11 cellular contexts compared by ENCODE assay signal in the genomic region with DNA sequence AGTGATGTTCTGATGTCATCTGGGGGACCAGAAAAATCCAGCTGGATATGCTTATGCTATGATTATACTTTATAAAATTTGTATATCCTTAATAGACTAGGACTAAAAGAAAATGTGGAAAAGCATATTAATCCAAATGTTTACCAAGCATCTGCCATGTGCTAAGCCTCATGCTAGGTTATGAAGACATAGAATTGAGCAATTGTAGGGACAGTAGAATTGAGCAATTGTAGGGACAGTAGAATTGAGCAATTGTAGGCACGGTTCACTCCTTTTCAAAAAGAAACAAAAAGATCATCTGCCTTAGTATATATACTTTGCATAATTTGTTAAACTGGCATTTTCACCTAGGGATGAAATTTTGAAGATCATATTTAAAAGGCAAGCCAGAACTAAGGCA. TPM values are rescaled to one million over a fixed set of nuclear protein-coding genes. Genes with fewer than 3 reads are reported as not detected.
A peak's percentile ranks its signal among the peaks of the same experiment; 100 is the strongest.
DNase-seq lines count a peak whose midpoint lies in the region; ATAC-seq and TF ChIP-seq lines count a peak whose summit lies in the region.
"Had no signal": no experiment of that assay in that cellular context is flagged by ENCODE, and none has a peak within 500 bp of the region (broad histone marks: within the 10 kb centered on the region; RNA-seq: fewer than 3 reads in every experiment).

No MANE protein-coding gene starts in this region.

- TF ChIP-seq POLR2A in HCT116 (IDR thresholded peaks at IDR 0.05; ENCODE audit: borderline replicate concordance, extremely low read depth, insufficient read depth, insufficient read length) = no peak

- peaks cover 20 to 34% of the 10 kb centered on the region in 2 experiments for H3K4me1 ChIP-seq in HCT116 (ENCODE audit: control insufficient read depth in 1 of 2, insufficient read depth in 2 of 2, low read length in 2 of 2)
- H3K4me1 ChIP-seq: SJCRH30 had no signal

- POLR2A ChIA-PET in HCT116 (lab: Charles Lee) = no interaction called here

- H3K79me2 ChIP-seq in HCT116 (ENCODE audit: insufficient read depth, low read length) = no peaks in the 10 kb centered on the region

- H3K9me3 ChIP-seq in HCT116 (ENCODE audit: control insufficient read depth in 1 of 2, insufficient read depth in 1 of 2, low read depth in 1 of 2, low read length in 2 of 2) = no peaks in the 10 kb centered on the region
- H3K9me3 ChIP-seq: SJCRH30 had no signal

- no peak for TF ChIP-seq RAD21 in HCT116 (IDR thresholded peaks at IDR 0.05; ENCODE audit: low read depth)

- TF ChIP-seq CTCF in HCT116 (IDR thresholded peaks at IDR 0.05 in 2 of 3, conservative IDR thresholded peaks at IDR 0.05 in 1 of 3; ENCODE audit: borderline replicate concordance in 1 of 3, insufficient read depth in 1 of 3, low read depth in 2 of 3, low read length in 2 of 3) = no peak

- no peak overlapping the region for H3K4me3 ChIP-seq in HCT116 (replicated peaks in 1 of 2; ENCODE audit: low read depth in 1 of 2, low read length in 2 of 2)
- H3K4me3 ChIP-seq: SJCRH30 had no signal

- BruUV-seq in HCT116 (replicated peaks; lab: Mats Ljungman, UMichigan) = no TSS peak

- CTCF ChIA-PET in HCT116 (lab: Charles Lee) = interaction anchor here (1.8 kb wide), 1 partner anchor 10 kb away, joined by 4 read pairs; no protein-coding TSS in a partner anchor

- no peaks in the 10 kb centered on the region for H3K27me3 ChIP-seq in HCT116 (ENCODE audit: insufficient read depth, low read length)
- H3K27me3 ChIP-seq: SJCRH30 had no signal

- H2AFZ ChIP-seq in HCT116 (ENCODE audit: low read depth, low read length, poor library complexity, severe bottlenecking) = no peak overlapping the region

- intact Hi-C loops in HCT116 (cut with micrococcal nuclease) = loop anchor here (5.0 kb wide), 1 partner anchor 488 kb away; no protein-coding TSS in a partner anchor

- in situ Hi-C loops in SK-MEL-5 (cut with HindIII; ENCODE audit: low pct_unique_long_range_greater_than_20kb, low sequenced_read_pairs) = no loop called here

- H3K9me2 ChIP-seq in HCT116 (ENCODE audit: insufficient read depth) = no peaks in the 10 kb centered on the region

- no peak overlapping the region for H3K9ac ChIP-seq in HCT116 (ENCODE audit: low read length)

- no peak for ATAC-seq in HCT116
- no peak for ATAC-seq in HG02571 (IDR thresholded peaks at IDR 0.05; ENCODE audit: unreplicated experiment)
- no peak for ATAC-seq in HG03025 (IDR thresholded peaks at IDR 0.05; ENCODE audit: low FRiP score, unreplicated experiment)
- no peak for ATAC-seq in GM18861 (IDR thresholded peaks at IDR 0.05; ENCODE audit: unreplicated experiment)
- ATAC-seq: activated T-helper 17 cell treated with anti-CD3 and anti-CD28 coated beads, Interleukin-2, amount 50 U/mL, for 72 hours had no signal

- peaks cover 0 to 6% of the 10 kb centered on the region in 2 experiments; a peak in 1 of 4 replicates for H3K36me3 ChIP-seq in HCT116 (ENCODE audit: control insufficient read depth in 1 of 2, insufficient read depth in 2 of 2, low read length in 2 of 2)
- H3K36me3 ChIP-seq: SJCRH30 had no signal

- no peak for DNase-seq in HCT116 (ENCODE audit: low read depth, low spot score)
- peak; percentile 60 for DNase-seq in SK-MEL-5 (ENCODE audit: low read depth, low spot score)
- peak; percentile 26 for DNase-seq in foreskin melanocyte
- peak in 1 of 49 donors; percentile 5 for DNase-seq in substantia nigra (lab: John Stamatoyannopoulos, UW)
- DNase-seq: NCI-H446 treated with DMSO at 0.1 percent for 48 hours; SJCRH30; stimulated activated CD4-positive, alpha-beta T cell treated with anti-CD3 and anti-CD28 coated beads, Interleukin-4, amount 100 ng/mL, for 24 hours had no signal

- peaks cover 4% of the 10 kb centered on the region; the same call in 1 of the 2 replicates for H4K20me1 ChIP-seq in HCT116 (ENCODE audit: insufficient read depth)

- RAD21 ChIA-PET in HCT116 (lab: Charles Lee; ENCODE audit: low non-redundant PET in 1 of 2, low total read pairs in 2 of 2, uncharacterized antibody in 2 of 2, unreplicated experiment in 2 of 2) = no interaction called here

- H3K27ac ChIP-seq in HCT116 (ENCODE audit: low read depth, low read length) = no peak overlapping the region
- H3K27ac ChIP-seq in substantia nigra (ENCODE audit: low read depth, low read length, poor library complexity, severe bottlenecking) = peak overlapping the region; percentile 33
- H3K27ac ChIP-seq: SJCRH30 had no signal

- peak overlapping the region; percentile 58; the same call in 1 of the 2 replicates for H3K4me2 ChIP-seq in HCT116 (ENCODE audit: low read length)

TF ChIP-seq in HCT116, 20 proteins besides CTCF, POLR2A, EP300 and RAD21:
- TF ChIP-seq ZFX (IDR thresholded peaks at IDR 0.05) = no peak
- TF ChIP-seq SP1 (IDR thresholded peaks at IDR 0.05; ENCODE audit: low read depth) = no peak
- TF ChIP-seq, protein P1, sequence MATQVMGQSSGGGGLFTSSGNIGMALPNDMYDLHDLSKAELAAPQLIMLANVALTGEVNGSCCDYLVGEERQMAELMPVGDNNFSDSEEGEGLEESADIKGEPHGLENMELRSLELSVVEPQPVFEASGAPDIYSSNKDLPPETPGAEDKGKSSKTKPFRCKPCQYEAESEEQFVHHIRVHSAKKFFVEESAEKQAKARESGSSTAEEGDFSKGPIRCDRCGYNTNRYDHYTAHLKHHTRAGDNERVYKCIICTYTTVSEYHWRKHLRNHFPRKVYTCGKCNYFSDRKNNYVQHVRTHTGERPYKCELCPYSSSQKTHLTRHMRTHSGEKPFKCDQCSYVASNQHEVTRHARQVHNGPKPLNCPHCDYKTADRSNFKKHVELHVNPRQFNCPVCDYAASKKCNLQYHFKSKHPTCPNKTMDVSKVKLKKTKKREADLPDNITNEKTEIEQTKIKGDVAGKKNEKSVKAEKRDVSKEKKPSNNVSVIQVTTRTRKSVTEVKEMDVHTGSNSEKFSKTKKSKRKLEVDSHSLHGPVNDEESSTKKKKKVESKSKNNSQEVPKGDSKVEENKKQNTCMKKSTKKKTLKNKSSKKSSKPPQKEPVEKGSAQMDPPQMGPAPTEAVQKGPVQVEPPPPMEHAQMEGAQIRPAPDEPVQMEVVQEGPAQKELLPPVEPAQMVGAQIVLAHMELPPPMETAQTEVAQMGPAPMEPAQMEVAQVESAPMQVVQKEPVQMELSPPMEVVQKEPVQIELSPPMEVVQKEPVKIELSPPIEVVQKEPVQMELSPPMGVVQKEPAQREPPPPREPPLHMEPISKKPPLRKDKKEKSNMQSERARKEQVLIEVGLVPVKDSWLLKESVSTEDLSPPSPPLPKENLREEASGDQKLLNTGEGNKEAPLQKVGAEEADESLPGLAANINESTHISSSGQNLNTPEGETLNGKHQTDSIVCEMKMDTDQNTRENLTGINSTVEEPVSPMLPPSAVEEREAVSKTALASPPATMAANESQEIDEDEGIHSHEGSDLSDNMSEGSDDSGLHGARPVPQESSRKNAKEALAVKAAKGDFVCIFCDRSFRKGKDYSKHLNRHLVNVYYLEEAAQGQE (IDR thresholded peaks at IDR 0.05; ENCODE audit: low read depth) = no peak
- TF ChIP-seq ELF1 (IDR thresholded peaks at IDR 0.05; ENCODE audit: borderline replicate concordance, low read depth) = no peak
- TF ChIP-seq, protein P2, sequence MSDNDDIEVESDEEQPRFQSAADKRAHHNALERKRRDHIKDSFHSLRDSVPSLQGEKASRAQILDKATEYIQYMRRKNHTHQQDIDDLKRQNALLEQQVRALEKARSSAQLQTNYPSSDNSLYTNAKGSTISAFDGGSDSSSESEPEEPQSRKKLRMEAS (IDR thresholded peaks at IDR 0.05) = no peak
- no peak for TF ChIP-seq POLR2AphosphoS5 (IDR thresholded peaks at IDR 0.05; ENCODE audit: low read depth, low read length)

RNA-seq across cellular contexts. Expression of a gene that starts 18.3 kb away (rescaled TPM):
- 18.5 TPM for total RNA-seq in HCT116 (2021; ENCODE audit: unreplicated experiment)
- polyA plus RNA-seq in HCT116 (2012) = 10.8 and 10.9 TPM in 2 replicates
- 17.5 and 19.8 TPM in 2 replicates for total RNA-seq in SK-MEL-5 (2014; rRNA removed; shearing (Covaris generic))
- polyA plus RNA-seq in SK-MEL-5 (2015; cell fraction: cytosol; rRNA removed) = 15.1 and 18.6 TPM in 2 replicates
- polyA plus RNA-seq in SK-MEL-5 (2015; cell fraction: nucleus; rRNA removed) = 11.5 and 14.3 TPM in 2 replicates
